Comparison of ENCODE assay signal across 8 cellular contexts in the genomic region with DNA sequence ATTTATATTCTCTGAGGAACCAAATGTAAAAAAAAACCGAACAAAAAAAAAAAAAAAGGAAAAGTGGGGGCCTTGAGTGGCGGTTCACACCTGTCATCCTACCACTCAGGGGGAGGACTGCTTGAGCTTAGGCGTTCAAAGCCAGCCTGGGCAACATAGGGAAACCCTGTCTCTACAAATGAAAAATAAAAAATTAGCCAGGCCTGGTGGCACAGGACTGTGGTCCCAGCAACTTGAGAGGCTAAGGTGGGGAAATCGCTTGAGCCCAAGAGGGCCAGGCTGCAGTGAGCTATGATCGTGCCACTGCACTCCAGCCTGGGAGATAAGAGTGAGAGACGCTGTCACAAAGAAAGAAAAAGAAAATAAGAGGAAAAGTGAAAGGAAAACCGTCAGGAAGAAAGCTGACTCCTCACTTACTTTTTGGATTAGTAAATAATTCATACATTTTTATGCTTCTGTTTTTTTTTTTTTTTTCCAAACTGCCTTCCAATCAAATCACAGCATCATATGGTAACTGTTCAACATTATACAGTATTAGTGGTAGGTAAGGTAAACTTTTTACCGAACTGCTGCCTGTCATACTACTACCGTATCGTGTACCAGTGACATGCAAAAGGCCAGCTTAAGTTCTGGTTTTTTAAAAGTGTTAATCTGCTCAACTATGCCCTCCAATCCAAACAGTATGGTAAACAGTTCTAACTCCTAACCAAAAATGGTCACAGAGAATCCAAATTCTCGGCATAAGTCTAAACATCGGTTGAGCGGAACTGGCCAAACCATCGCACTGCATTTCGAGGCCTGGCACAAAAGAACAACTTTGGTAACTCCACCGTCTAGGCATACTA. TPM values are rescaled to one million over a fixed set of nuclear protein-coding genes. Genes with fewer than 3 reads are reported as not detected.
DNase-seq lines count a peak whose midpoint lies in the region; ATAC-seq and TF ChIP-seq lines count a peak whose summit lies in the region.

No MANE protein-coding gene starts in this region.

- H3K4me3 ChIP-seq in GM06990 (replicated peaks; ENCODE audit: low read depth, low read length), result peak overlapping the region; percentile 93

- H3K36me3 Mint-ChIP-seq in activated T-cell treated with anti-CD3 and anti-CD28 coated beads, Interleukin-2, amount 50 U/mL, for 24 hours (ENCODE audit: low read depth), result peaks cover 53% of the 10 kb centered on the region
- H3K36me3 Mint-ChIP-seq in progenitor cell of endocrine pancreas (ENCODE audit: insufficient read depth), result peaks cover 18% of the 10 kb centered on the region

- no peaks in the 10 kb centered on the region for H3K27me3 ChIP-seq in GM06990 (replicated peaks; ENCODE audit: control insufficient read depth, insufficient read depth, low read length)

- peaks cover 29% of the 10 kb centered on the region for H3K4me1 Mint-ChIP-seq in activated T-cell treated with anti-CD3 and anti-CD28 coated beads, Interleukin-2, amount 50 U/mL, for 24 hours (ENCODE audit: low read depth)
- peaks cover 28% of the 10 kb centered on the region for H3K4me1 Mint-ChIP-seq in progenitor cell of endocrine pancreas (ENCODE audit: low read depth)

- peaks cover 4% of the 10 kb centered on the region; the same call in 1 of the 2 replicates for H3K36me3 ChIP-seq in GM06990 (ENCODE audit: control insufficient read depth, insufficient read depth, low read length)

- H3K4me3 Mint-ChIP-seq in activated T-cell treated with anti-CD3 and anti-CD28 coated beads, Interleukin-2, amount 50 U/mL, for 24 hours, result peak overlapping the region; percentile 96
- H3K4me3 Mint-ChIP-seq in progenitor cell of endocrine pancreas (ENCODE audit: low read depth), result peak overlapping the region; percentile 99

- peak overlapping the region; percentile 99 for H3K27ac Mint-ChIP-seq in activated T-cell treated with anti-CD3 and anti-CD28 coated beads, Interleukin-2, amount 50 U/mL, for 24 hours
- H3K27ac Mint-ChIP-seq in progenitor cell of endocrine pancreas, result peak overlapping the region; percentile 90

- no peaks in the 10 kb centered on the region for H3K9me3 Mint-ChIP-seq in activated T-cell treated with anti-CD3 and anti-CD28 coated beads, Interleukin-2, amount 50 U/mL, for 24 hours
- no peaks in the 10 kb centered on the region for H3K9me3 Mint-ChIP-seq in progenitor cell of endocrine pancreas (ENCODE audit: low read depth)

- no peaks in the 10 kb centered on the region for H3K27me3 Mint-ChIP-seq in activated T-cell treated with anti-CD3 and anti-CD28 coated beads, Interleukin-2, amount 50 U/mL, for 24 hours
- H3K27me3 Mint-ChIP-seq in progenitor cell of endocrine pancreas, result no peaks in the 10 kb centered on the region

- DNase-seq in GM06990 (ENCODE audit: extremely low read depth, insufficient read length) (no peak), HT1080 (ENCODE audit: low read depth) (peak; percentile 52), germinal center (ENCODE audit: low spot score) (peak; percentile 20), progenitor cell of endocrine pancreas (ENCODE audit: low spot score, unreplicated experiment) (no peak), NCI-H2107 treated with DMSO at 0.1 percent for 48 hours (lab: John Stamatoyannopoulos, UW; ENCODE audit: unreplicated experiment) (no peak)
- DNase-seq in activated T-cell treated with anti-CD3 and anti-CD28 coated beads, Interleukin-2, amount 50 U/mL, for 24 hours, result peak; percentile 39

- TF ChIP-seq CTCF in GM06990 (IDR thresholded peaks at IDR 0.05; ENCODE audit: insufficient read depth, low read length, poor library complexity, severe bottlenecking) (no peak), progenitor cell of endocrine pancreas (IDR thresholded peaks at IDR 0.05; ENCODE audit: unreplicated experiment) (no peak)

- ATAC-seq in GM21447 (IDR thresholded peaks at IDR 0.05; ENCODE audit: unreplicated experiment), result peak; percentile 35
- ATAC-seq in GM19397 (IDR thresholded peaks at IDR 0.05; ENCODE audit: unreplicated experiment), result no peak

RNA-seq across cellular contexts. Expression of a gene that starts 1.2 kb away (rescaled TPM):
- total RNA-seq in HT1080 (2014; rRNA removed; shearing (Covaris generic)), result 10.7 and 21.2 TPM in 2 replicates
- polyA plus RNA-seq in HT1080 (2015; cell fraction: cytosol; rRNA removed), result 19.4 and 26.9 TPM in 2 replicates
- 50.0 and 107 TPM in 2 replicates for polyA plus RNA-seq in HT1080 (2015; cell fraction: nucleus; rRNA removed)
- 57.5 and 71.8 TPM in 2 replicates for total RNA-seq in progenitor cell of endocrine pancreas

RNA-seq across cellular contexts. Expression of a gene that starts 41.9 kb away (rescaled TPM):
- 41.8 and 46.2 TPM in 2 replicates for total RNA-seq in HT1080 (2014; rRNA removed; shearing (Covaris generic))
- polyA plus RNA-seq in HT1080 (2015; cell fraction: cytosol; rRNA removed), result 36.1 and 47.9 TPM in 2 replicates
- 54.2 and 70.2 TPM in 2 replicates for polyA plus RNA-seq in HT1080 (2015; cell fraction: nucleus; rRNA removed)
- total RNA-seq in progenitor cell of endocrine pancreas, result 61.4 and 67.6 TPM in 2 replicates

Comparison
In these comparisons a context has a peak if more than half of its experiments do, and no peak if none do; other contexts are left out.
1. DNase-seq: peak in HT1080 (single experiment), activated T-cell treated with anti-CD3 and anti-CD28 coated beads, Interleukin-2, amount 50 U/mL, for 24 hours (single experiment) and germinal center (single experiment); none in GM06990 (single experiment), progenitor cell of endocrine pancreas (single experiment) and NCI-H2107 treated with DMSO at 0.1 percent for 48 hours (single experiment).